Comparison of ENCODE assay signal across 8 cellular contexts in the genomic region with DNA sequence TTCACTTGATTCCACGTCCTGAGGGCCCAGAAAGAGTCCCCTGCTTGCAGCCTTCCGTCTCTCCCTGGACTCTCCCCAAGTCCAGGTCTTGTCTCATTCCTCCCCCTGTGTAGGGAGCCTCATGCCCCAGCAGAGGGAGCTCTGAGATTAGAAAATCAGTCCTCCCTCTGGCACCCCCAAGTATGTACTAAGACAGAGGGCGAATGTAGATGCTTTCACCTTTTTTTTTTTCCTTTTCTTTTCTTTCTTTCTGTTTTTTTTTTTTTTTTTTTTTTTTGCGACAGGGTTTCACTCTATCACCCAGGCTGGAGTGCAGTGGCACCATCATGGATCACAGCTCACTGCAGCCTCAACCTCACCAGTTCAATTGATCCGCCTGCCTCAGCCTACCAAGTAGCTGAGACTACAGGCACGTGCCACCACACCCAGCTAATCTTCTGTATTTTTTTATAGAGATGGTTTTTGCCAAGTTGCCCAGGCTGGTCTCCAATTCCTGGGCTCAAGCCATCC. TPM values are rescaled to one million over a fixed set of nuclear protein-coding genes. Genes with fewer than 3 reads are reported as not detected.
DNase-seq lines count a peak whose midpoint lies in the region; ATAC-seq and TF ChIP-seq lines count a peak whose summit lies in the region.

No MANE protein-coding gene starts in this region.

- H3K9me3 Mint-ChIP-seq in progenitor cell of endocrine pancreas (ENCODE audit: low read depth) = no peaks in the 10 kb centered on the region

- WGBS in neuronal stem cell (ENCODE audit: extremely low coverage in 2 of 2, insufficient read length in 2 of 2, insufficient replicate concordance in 1 of 2), 2 donors = no CpG with 5 or more reads among the region's 6 CpGs

- peaks cover 10% of the 10 kb centered on the region for H3K4me1 Mint-ChIP-seq in progenitor cell of endocrine pancreas (ENCODE audit: low read depth)

- H2AFZ ChIP-seq in neuronal stem cell (ENCODE audit: low read length) = no peak overlapping the region

- DNase-seq in DMS 273 treated with DMSO at 0.1 percent for 48 hours (lab: John Stamatoyannopoulos, UW) (peak; percentile 16), LoVo (ENCODE audit: low spot score) (peak; percentile 80), SIG-M5 (lab: John Stamatoyannopoulos, UW) (peak; percentile 9), globus pallidus (ENCODE audit: low spot score) (peak; percentile 87), progenitor cell of endocrine pancreas (ENCODE audit: low spot score, unreplicated experiment) (peak; percentile 63), neuronal stem cell (ENCODE audit: low spot score) (no peak)
- peak; percentile 21 to 54 (median 36) for DNase-seq in activated naive CD4-positive, alpha-beta T cell (lab: John Stamatoyannopoulos, UW)

- H3K23ac ChIP-seq in neuronal stem cell (ENCODE audit: low read depth, low read length, poor library complexity) = no peak overlapping the region

- H2BK5ac ChIP-seq in neuronal stem cell (ENCODE audit: low read length) = no peak overlapping the region

- no peaks in the 10 kb centered on the region for H3K36me3 ChIP-seq in neuronal stem cell (replicated peaks in 1 of 2; ENCODE audit: control insufficient read depth in 2 of 2, insufficient read depth in 2 of 2, low read length in 2 of 2)

- peak; percentile 84 for TF ChIP-seq CTCF in progenitor cell of endocrine pancreas (IDR thresholded peaks at IDR 0.05; ENCODE audit: unreplicated experiment)

- peak; percentile 60 for ATAC-seq in GM21529 (IDR thresholded peaks at IDR 0.05; ENCODE audit: unreplicated experiment)

- H4K8ac ChIP-seq in neuronal stem cell (ENCODE audit: low read depth, low read length) = no peak overlapping the region

- peaks cover 0 to 23% (median 0%) of the 10 kb centered on the region in 3 experiments for H3K27me3 ChIP-seq in neuronal stem cell (ENCODE audit: control insufficient read depth in 3 of 3, insufficient read depth in 3 of 3, low read depth in 1 of 3, low read length in 3 of 3)

- H4K91ac ChIP-seq in neuronal stem cell (ENCODE audit: low read depth, low read length, poor library complexity) = no peak overlapping the region

- no peak overlapping the region for H3K4me3 Mint-ChIP-seq in progenitor cell of endocrine pancreas (ENCODE audit: low read depth)

- no peaks in the 10 kb centered on the region for H3K36me3 Mint-ChIP-seq in progenitor cell of endocrine pancreas (ENCODE audit: insufficient read depth)

- H2BK120ac ChIP-seq in neuronal stem cell (ENCODE audit: low read depth, low read length) = no peak overlapping the region

- H3K79me1 ChIP-seq in neuronal stem cell (ENCODE audit: low read depth, low read length) = no peaks in the 10 kb centered on the region

- no peak overlapping the region for H3K27ac ChIP-seq in neuronal stem cell (replicated peaks; ENCODE audit: low read length)

- no peak overlapping the region for H3K18ac ChIP-seq in neuronal stem cell (ENCODE audit: low read length)

- H3K4me2 ChIP-seq in neuronal stem cell (ENCODE audit: insufficient read depth, low read length, poor library complexity, severe bottlenecking) = no peak overlapping the region

- H3K4me1 ChIP-seq in neuronal stem cell (ENCODE audit: control insufficient read depth in 2 of 2, insufficient read depth in 1 of 2, low read depth in 1 of 2, low read length in 2 of 2) = peaks cover 9 to 18% of the 10 kb centered on the region in 2 donors

- no peak overlapping the region for H2BK12ac ChIP-seq in neuronal stem cell (ENCODE audit: low read length)

- peak overlapping the region; percentile 84 for H3K27ac Mint-ChIP-seq in progenitor cell of endocrine pancreas

- no peak overlapping the region for H3K4ac ChIP-seq in neuronal stem cell (ENCODE audit: low read length)

- H2BK15ac ChIP-seq in neuronal stem cell (ENCODE audit: low read length) = no peak overlapping the region

- H3K9me3 ChIP-seq in neuronal stem cell (replicated peaks in 1 of 2; ENCODE audit: control insufficient read depth in 2 of 2, insufficient read depth in 1 of 2, low read depth in 1 of 2, low read length in 2 of 2) = no peaks in the 10 kb centered on the region

- peaks cover 52% of the 10 kb centered on the region for H3K27me3 Mint-ChIP-seq in progenitor cell of endocrine pancreas

- H2AK5ac ChIP-seq in neuronal stem cell (ENCODE audit: low read depth, low read length) = no peak overlapping the region

- no peak overlapping the region for H3K14ac ChIP-seq in neuronal stem cell (ENCODE audit: low read length)

- no peak overlapping the region for H3K4me3 ChIP-seq in neuronal stem cell (ENCODE audit: low read length in 2 of 2)

- H3K9ac ChIP-seq in neuronal stem cell (ENCODE audit: low read depth, low read length, poor library complexity) = no peak overlapping the region

RNA-seq across cellular contexts. Expression of a gene that starts 10.3 kb away (rescaled TPM):
- total RNA-seq in progenitor cell of endocrine pancreas = 4.4 and 6.1 TPM in 2 replicates
- polyA plus RNA-seq in neuronal stem cell (2013, experiment 1 of 2) = 0.06 TPM
- polyA plus RNA-seq in neuronal stem cell (2013, experiment 2 of 2) = 0.11 TPM

RNA-seq across cellular contexts. Expression of a gene that starts 10.4 kb away (rescaled TPM):
- total RNA-seq in progenitor cell of endocrine pancreas = 0.29 and 0.84 TPM in 2 replicates
- polyA plus RNA-seq in neuronal stem cell (2013, experiment 1 of 2) = 0.29 TPM
- 0.33 TPM for polyA plus RNA-seq in neuronal stem cell (2013, experiment 2 of 2)

RNA-seq across cellular contexts. Expression of a gene that starts 20.5 kb away (rescaled TPM):
- total RNA-seq in progenitor cell of endocrine pancreas = 1.3 and 2.0 TPM in 2 replicates
- polyA plus RNA-seq in neuronal stem cell (2013, experiment 1 of 2) = 3.0 TPM
- 2.4 TPM for polyA plus RNA-seq in neuronal stem cell (2013, experiment 2 of 2)

RNA-seq across cellular contexts. Expression of a gene that starts 41.7 kb away (rescaled TPM):
- total RNA-seq in progenitor cell of endocrine pancreas = 81.1 and 83.2 TPM in 2 replicates
- 75.1 TPM for polyA plus RNA-seq in neuronal stem cell (2013, experiment 1 of 2)
- polyA plus RNA-seq in neuronal stem cell (2013, experiment 2 of 2) = 76.2 TPM

RNA-seq across cellular contexts. Expression of a gene that starts 54.0 kb away (rescaled TPM):
- total RNA-seq in progenitor cell of endocrine pancreas = 12.8 and 13.3 TPM in 2 replicates
- 7.5 TPM for polyA plus RNA-seq in neuronal stem cell (2013, experiment 1 of 2)
- polyA plus RNA-seq in neuronal stem cell (2013, experiment 2 of 2) = 7.0 TPM
